1 cellular context compared by ENCODE assay signal in genomic region chr14:54692261-54692861, GRCh38.
TF ChIP-seq lines count a peak whose summit lies in the region.

No MANE protein-coding gene starts in this region.

TF ChIP-seq in H1, 55 proteins besides CTCF, POLR2A, EP300 and RAD21 (continued from another document):
- TF ChIP-seq GTF2F1 (IDR thresholded peaks at IDR 0.05; ENCODE audit: borderline replicate concordance, low read depth, low read length), result no peak
- TF ChIP-seq MAFK (IDR thresholded peaks at IDR 0.05; ENCODE audit: low read depth, low read length), result no peak
